In the genomic region with DNA sequence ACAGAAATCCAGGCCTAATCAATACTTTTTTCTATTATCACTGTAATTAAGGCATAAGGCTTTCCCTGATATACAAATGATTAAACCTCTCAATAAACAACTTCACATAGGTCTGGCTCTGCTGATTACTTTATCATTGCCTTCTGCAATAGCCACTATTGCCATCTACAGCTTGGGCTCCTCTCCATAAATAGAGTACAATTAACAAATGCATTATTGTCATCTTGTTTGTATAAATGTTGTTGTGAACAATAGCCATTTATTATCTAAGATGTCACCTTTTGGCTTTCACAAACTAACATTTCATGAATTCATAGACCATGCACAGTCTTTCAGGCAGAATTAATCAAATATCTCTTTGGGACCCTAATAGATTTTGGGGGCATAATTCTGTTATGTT, we compare ENCODE assay signal across 24 cellular contexts.
"Had no signal": no experiment of that assay in that cellular context is flagged by ENCODE, and none has a peak within 500 bp of the region (broad histone marks: within the 10 kb centered on the region; RNA-seq: fewer than 3 reads in every experiment).

No MANE protein-coding gene starts in this region.

- H3K9me3 ChIP-seq: ascending aorta, body of pancreas, MG63, Peyer's patch, SJSA1 had no signal

- DNase-seq: activated CD4-positive, alpha-beta T cell treated with anti-CD3 and anti-CD28 coated beads for 48 hours; activated CD4-positive, alpha-beta T cell treated with anti-CD3 and anti-CD28 coated beads, Interleukin-2, amount 50 U/mL, for 4 hours; activated CD4-positive, CD25-positive, alpha-beta regulatory T cell treated with anti-CD3 and anti-CD28 coated beads, Interleukin-2, amount 50 U/mL, for 72 hours; activated CD8-positive, alpha-beta memory T cell treated with anti-CD3 and anti-CD28 coated beads, Interleukin-2, amount 50 U/mL, for 48 hours; activated CD8-positive, alpha-beta T cell treated with anti-CD3 and anti-CD28 coated beads, Interleukin-2, amount 10 ng/mL, durations not matched to agents 7 days and 5 days; activated naive CD4-positive, alpha-beta T cell treated with anti-CD3 and anti-CD28 coated beads, Interleukin-2, amount 50 U/mL, for 16 hours; activated T-cell treated with anti-CD3 and anti-CD28 coated beads, Interleukin-2, amount 50 U/mL, for 1 hour; body of pancreas; MG63; NCI-H1105; NCI-H1436; NCI-H187; NCI-H2081; NCI-H510A treated with DMSO at 0.1 percent for 48 hours; NCI-H69; Peyer's patch; Right ventricle myocardium superior; SW 1271 had no signal

- H3K27ac ChIP-seq: ascending aorta, body of pancreas, KMS-11, Peyer's patch, RWPE1, SJSA1 had no signal

- H3K36me3 ChIP-seq: ascending aorta, MG63, Peyer's patch, SJSA1 had no signal

- ATAC-seq: activated CD8-positive, alpha-beta T cell treated with anti-CD3 and anti-CD28 coated beads, Interleukin-2, amount 10 ng/mL, durations not matched to agents 7 days and 5 days; body of pancreas; SK-N-SH treated with all-trans-retinoic acid at 6 μM for 48 hours; WTC11 had no signal

- H3K4me1 ChIP-seq: ascending aorta, body of pancreas, Peyer's patch, SJSA1 had no signal

- H3K4me3 ChIP-seq: ascending aorta, body of pancreas, MG63, Peyer's patch, SJSA1 had no signal

- H3K27me3 ChIP-seq: ascending aorta, body of pancreas, MG63, Peyer's patch, SJSA1 had no signal
